In the genomic region with DNA sequence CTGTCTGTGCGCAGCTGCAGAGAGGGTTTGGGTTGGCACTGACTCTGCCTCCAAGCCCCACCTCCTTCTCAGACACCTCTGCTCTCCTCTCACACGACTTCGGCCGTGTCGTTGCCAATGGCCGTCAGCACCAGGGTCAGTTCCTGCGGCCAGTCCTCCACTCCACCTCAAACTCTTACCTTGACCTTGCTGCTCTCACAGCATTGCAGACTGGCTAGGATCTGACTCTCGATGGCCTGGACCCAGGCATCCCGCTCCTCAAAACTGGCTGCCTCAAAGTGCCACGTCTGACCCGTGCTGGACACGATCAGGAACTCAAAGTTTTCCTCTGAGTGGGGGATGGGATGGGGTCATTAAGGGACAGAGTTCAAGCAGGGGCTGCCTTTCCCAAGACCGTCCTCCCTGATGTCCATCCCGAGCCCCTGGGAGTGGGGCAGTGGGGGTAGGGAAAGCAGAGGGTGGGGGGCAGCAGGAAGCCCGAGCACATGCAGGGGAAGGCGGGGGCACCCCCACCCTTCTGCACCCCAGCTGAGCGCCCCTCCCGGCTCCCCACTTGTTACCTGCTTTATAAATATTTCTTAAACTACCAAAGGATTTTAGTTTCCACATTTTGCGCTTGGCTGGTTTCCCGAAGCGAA, we compare ENCODE assay signal across 1 cellular context.
A peak's percentile ranks its signal among the peaks of the same experiment; 100 is the strongest.
TF ChIP-seq lines count a peak whose summit lies in the region.

No MANE protein-coding gene starts in this region.

TF ChIP-seq in A549, 52 proteins besides CTCF, POLR2A, EP300 and RAD21:
- TF ChIP-seq REST (IDR thresholded peaks at IDR 0.05) (peak; percentile 2; the same call in 1 of the 2 replicates), KDM5A (IDR thresholded peaks at IDR 0.05) (no peak)
